ENCODE assay signal across 8 cellular contexts in the genomic region with DNA sequence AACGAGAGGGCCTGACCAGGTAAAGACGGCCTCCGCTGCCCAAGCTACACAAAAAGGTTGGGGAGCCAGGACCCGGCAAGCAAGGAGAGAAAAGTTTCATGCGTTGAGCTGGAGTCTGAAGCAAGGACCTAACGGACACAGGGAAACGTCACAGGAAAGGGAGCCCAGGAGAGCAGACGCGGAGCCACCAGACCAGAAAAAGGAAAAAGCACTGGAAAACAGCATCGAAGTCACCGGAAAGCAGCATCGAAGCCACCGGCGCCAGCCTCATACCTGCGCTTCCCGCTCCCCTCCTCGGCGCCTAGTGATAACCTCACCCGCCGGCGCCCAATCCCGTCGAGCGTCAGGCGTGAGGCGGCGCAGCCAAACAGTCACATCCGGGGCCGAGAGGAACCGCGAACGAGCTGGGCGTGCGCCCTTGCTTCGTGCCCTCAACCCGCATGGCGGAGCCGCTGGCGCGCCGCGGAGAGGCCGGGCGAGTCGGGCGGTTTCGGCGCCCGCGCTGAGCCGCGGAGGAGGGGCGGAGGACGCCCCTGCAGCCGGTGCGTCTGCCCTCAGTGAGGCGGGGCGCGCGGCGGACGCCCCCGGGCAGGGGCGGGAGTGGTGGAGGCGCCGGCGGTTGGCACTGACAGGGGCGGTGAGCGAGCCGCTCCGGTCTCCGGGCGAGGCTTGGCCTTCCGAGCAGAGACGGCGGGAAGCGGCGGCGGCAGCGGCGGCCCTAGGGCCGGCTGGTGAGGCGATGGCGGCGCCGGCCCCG. TPM values are rescaled to one million over a fixed set of nuclear protein-coding genes. Genes with fewer than 3 reads are reported as not detected.
A peak's percentile ranks its signal among the peaks of the same experiment; 100 is the strongest.
DNase-seq lines count a peak whose midpoint lies in the region; ATAC-seq lines count a peak whose summit lies in the region.

A gene with protein sequence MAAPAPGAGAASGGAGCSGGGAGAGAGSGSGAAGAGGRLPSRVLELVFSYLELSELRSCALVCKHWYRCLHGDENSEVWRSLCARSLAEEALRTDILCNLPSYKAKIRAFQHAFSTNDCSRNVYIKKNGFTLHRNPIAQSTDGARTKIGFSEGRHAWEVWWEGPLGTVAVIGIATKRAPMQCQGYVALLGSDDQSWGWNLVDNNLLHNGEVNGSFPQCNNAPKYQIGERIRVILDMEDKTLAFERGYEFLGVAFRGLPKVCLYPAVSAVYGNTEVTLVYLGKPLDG (plus strand): TSS at position 415 of the 757 bp plus-strand sequence. CDS start 325 bp downstream, at position 740.
A gene (minus strand): TSS at position 309 of the 757 bp plus-strand sequence. CDS start 7,079 bp downstream, outside the sequence.

- H3K36me3 Mint-ChIP-seq in T-helper 1 cell treated with Interleukin-12 subunit alpha and Interleukin-12 subunit beta and Interleukin-4 antibody, amounts not matched to agents 30 μg/mL and 1 μg/mL, for 36 hours (ENCODE audit: low read depth): peaks cover 6% of the 10 kb centered on the region

- no peaks in the 10 kb centered on the region for H3K9me3 Mint-ChIP-seq in T-helper 1 cell treated with Interleukin-12 subunit alpha and Interleukin-12 subunit beta and Interleukin-4 antibody, amounts not matched to agents 30 μg/mL and 1 μg/mL, for 36 hours

- H3K27ac Mint-ChIP-seq in T-helper 1 cell treated with Interleukin-12 subunit alpha and Interleukin-12 subunit beta and Interleukin-4 antibody, amounts not matched to agents 30 μg/mL and 1 μg/mL, for 36 hours: peak within 1 kb of the TSS; percentile 95

- ATAC-seq in GM18499 (IDR thresholded peaks at IDR 0.05; ENCODE audit: insufficient read depth, unreplicated experiment) (peak; percentile 87), HG02938 (IDR thresholded peaks at IDR 0.05; ENCODE audit: unreplicated experiment) (peak; percentile 90), left cardiac atrium (peak; percentile 99)

- intact Hi-C loops in left cardiac atrium (cut with DNase I): loop anchor here in 1 of 2 donors (2.0 kb wide), 1 partner anchor 62 kb away; no protein-coding TSS in a partner anchor
- intact Hi-C loops in posterior vena cava (cut with DNase I): no loop called here

- DNase-seq in NCI-H1694 treated with DMSO at 0.1 percent for 48 hours (lab: John Stamatoyannopoulos, UW) (peak; percentile 92), amniotic stem cell (lab: John Stamatoyannopoulos, UW) (peak; percentile 83), left cardiac atrium (peak; percentile 97), posterior vena cava (ENCODE audit: low spot score) (peak; percentile 99), ureter (ENCODE audit: low spot score) (peak; percentile 96)

- H3K4me1 Mint-ChIP-seq in T-helper 1 cell treated with Interleukin-12 subunit alpha and Interleukin-12 subunit beta and Interleukin-4 antibody, amounts not matched to agents 30 μg/mL and 1 μg/mL, for 36 hours (ENCODE audit: low read depth): peaks cover 32% of the 10 kb centered on the region

- peak within 1 kb of the TSS; percentile 98 for H3K4me3 Mint-ChIP-seq in T-helper 1 cell treated with Interleukin-12 subunit alpha and Interleukin-12 subunit beta and Interleukin-4 antibody, amounts not matched to agents 30 μg/mL and 1 μg/mL, for 36 hours

- no peaks in the 10 kb centered on the region for H3K27me3 Mint-ChIP-seq in T-helper 1 cell treated with Interleukin-12 subunit alpha and Interleukin-12 subunit beta and Interleukin-4 antibody, amounts not matched to agents 30 μg/mL and 1 μg/mL, for 36 hours (ENCODE audit: low read depth)

RNA-seq across cellular contexts. Expression of the first gene that starts in this region (rescaled TPM):
- total RNA-seq in left cardiac atrium: 1 to 10 TPM; 7.9 to 8.4 TPM
- 10 to 100 TPM in 1 of 2 donors, 1 to 10 TPM in 1; 7.5 to 11.3 TPM for total RNA-seq in posterior vena cava
- 5.8 TPM for total RNA-seq in ureter

RNA-seq across cellular contexts. Expression of the second gene that starts in this region (rescaled TPM):
- total RNA-seq in left cardiac atrium (1 to 10 TPM; 8.8 to 9.4 TPM), posterior vena cava (10 to 100 TPM in 1 of 2 donors, 1 to 10 TPM in 1; 8.1 to 10.3 TPM), ureter (8.1 TPM)

Comparison
In these comparisons a context has a peak if more than half of its experiments do, and no peak if none do; other contexts are left out.
1. Peak in every context shown above with its lines: DNase-seq and ATAC-seq.